Comparison of ENCODE assay signal across 19 cellular contexts in genomic region chr4:184959786-184960185, GRCh38. TPM values are rescaled to one million over a fixed set of nuclear protein-coding genes. Genes with fewer than 3 reads are reported as not detected.
DNase-seq lines count a peak whose midpoint lies in the region; ATAC-seq and TF ChIP-seq lines count a peak whose summit lies in the region.
"Had no signal": no experiment of that assay in that cellular context is flagged by ENCODE, and none has a peak within 500 bp of the region (broad histone marks: within the 10 kb centered on the region; RNA-seq: fewer than 3 reads in every experiment).

No MANE protein-coding gene starts in this region.

- no TSS peak for BruUV-seq in PC-3 (replicated peaks; lab: Mats Ljungman, UMichigan)

- no peaks in the 10 kb centered on the region for H3K36me3 ChIP-seq in BLaER1
- no peaks in the 10 kb centered on the region for H3K36me3 ChIP-seq in PC-3 (ENCODE audit: low read depth, low read length)

- CTCF ChIA-PET in PC-3 (lab: Charles Lee), result no interaction called here

- H3K79me2 ChIP-seq in PC-3 (ENCODE audit: low read length), result no peaks in the 10 kb centered on the region

- H4K20me1 ChIP-seq in BLaER1, result no peaks in the 10 kb centered on the region
- H4K20me1 ChIP-seq in PC-3 (ENCODE audit: low read length), result no peaks in the 10 kb centered on the region

- no peak overlapping the region for H2AFZ ChIP-seq in PC-3 (ENCODE audit: low read length)

- H3K4me3 ChIP-seq in BLaER1, result no peak overlapping the region
- H3K4me3 ChIP-seq in PC-3 (ENCODE audit: low read length), result no peak overlapping the region

- TF ChIP-seq CTCF in PC-3 (conservative IDR thresholded peaks at IDR 0.05; ENCODE audit: low read depth, low read length), result no peak

- peaks cover 74% of the 10 kb centered on the region for H3K4me1 ChIP-seq in BLaER1
- H3K4me1 ChIP-seq in PC-3 (ENCODE audit: insufficient read depth, low read length), result no peaks in the 10 kb centered on the region

- no peaks in the 10 kb centered on the region for H3F3A ChIP-seq in PC-3 (ENCODE audit: low read length, unreplicated experiment)

- H3K9me2 ChIP-seq in PC-3 (replicated peaks; ENCODE audit: low read length), result no peaks in the 10 kb centered on the region

- H3K27me3 ChIP-seq in BLaER1, result no peaks in the 10 kb centered on the region
- H3K27me3 ChIP-seq in PC-3 (ENCODE audit: low read length), result no peaks in the 10 kb centered on the region

- H3K9ac ChIP-seq in BLaER1 (no peak overlapping the region), PC-3 (ENCODE audit: low read length) (no peak overlapping the region)

- H3K4me2 ChIP-seq in BLaER1, result peak overlapping the region; percentile 90
- H3K4me2 ChIP-seq in PC-3 (ENCODE audit: low read length), result no peak overlapping the region

- DNase-seq in PC-3 (peak; percentile 2), iris pigment epithelial cell (ENCODE audit: low read depth) (peak; percentile 20), posterior vena cava (ENCODE audit: low spot score) (peak; percentile 50), cerebellar cortex (ENCODE audit: low spot score) (no peak), NCI-H1436 treated with DMSO at 0.1 percent for 48 hours (lab: John Stamatoyannopoulos, UW) (no peak), nucleus accumbens (lab: John Stamatoyannopoulos, UW) (no peak)
- DNase-seq: ACHN; CD4-positive, alpha-beta memory T cell; COR-L47; DMS153; DND-41; GDM1; HCEC 1CT; HFFc6 had no signal

- H3K27ac ChIP-seq in BLaER1 (no peak overlapping the region), PC-3 (ENCODE audit: low read length) (no peak overlapping the region)
- H3K27ac ChIP-seq: C4-2B, HL-60 had no signal

- POLR2A ChIA-PET in PC-3 (lab: Charles Lee; ENCODE audit: unreplicated experiment), result no interaction called here

- ATAC-seq in PC-3 (no peak), GM21717 (IDR thresholded peaks at IDR 0.05; ENCODE audit: unreplicated experiment) (no peak)

- H3K9me3 ChIP-seq in BLaER1, result no peaks in the 10 kb centered on the region
- H3K9me3 ChIP-seq in PC-3 (ENCODE audit: low read length), result no peaks in the 10 kb centered on the region

- intact Hi-C loops in PC-3 (cut with micrococcal nuclease), result no loop called here
- intact Hi-C loops in posterior vena cava (cut with DNase I), result no loop called here

RNA-seq across cellular contexts. Expression of gene HELT, which starts 58.5 kb away (rescaled TPM):
- total RNA-seq in PC-3 (2014; rRNA removed) (not detected in 2 replicates), posterior vena cava (not detected)
- total RNA-seq: A172; CD4-positive, alpha-beta memory T cell; HFFc6 had no signal

Comparison
In these comparisons a context has a peak if more than half of its experiments do, and no peak if none do; other contexts are left out.
1. DNase-seq: peak in PC-3 (single experiment), iris pigment epithelial cell (single experiment) and posterior vena cava (single experiment); none in cerebellar cortex (single experiment), NCI-H1436 treated with DMSO at 0.1 percent for 48 hours (single experiment) and nucleus accumbens (0 of 56).